In the genomic region with DNA sequence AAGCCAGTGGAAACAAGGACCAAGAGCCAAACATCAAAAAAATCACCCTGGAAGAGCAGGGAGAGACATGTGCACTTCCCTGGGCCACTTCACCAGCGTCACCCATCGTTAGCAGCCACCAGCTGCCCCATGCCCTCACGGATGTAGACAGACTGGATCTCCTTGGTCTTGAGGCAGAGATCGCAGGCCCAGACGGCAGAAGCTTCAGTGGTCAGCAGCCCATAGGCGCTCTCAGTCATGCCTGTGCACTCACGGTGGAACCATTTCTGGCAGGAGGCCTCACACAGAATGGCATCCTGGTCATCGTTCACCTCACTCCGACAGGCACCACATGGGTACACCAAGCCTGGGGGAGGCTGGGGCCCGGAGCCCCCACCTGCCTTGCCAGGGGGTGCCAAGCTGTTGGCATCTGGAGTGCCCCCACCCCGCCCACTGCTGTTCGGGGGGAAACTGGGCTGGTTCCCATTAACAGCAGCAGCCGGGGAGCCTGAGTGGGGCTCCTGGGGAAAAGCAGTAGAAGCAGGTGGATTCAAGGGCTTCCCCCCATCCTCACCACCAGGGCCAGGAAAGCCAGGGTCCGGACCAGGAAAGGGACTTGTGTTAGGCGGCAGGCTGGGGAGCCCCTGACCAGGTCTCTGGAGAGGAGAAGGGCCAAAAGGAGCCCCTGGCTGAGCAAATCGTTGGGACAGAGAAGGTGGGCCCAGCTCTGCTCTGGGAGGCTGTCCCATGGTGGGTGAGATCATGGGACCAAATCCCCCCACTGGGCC, we compare ENCODE assay signal across 13 cellular contexts. TPM values are rescaled to one million over a fixed set of nuclear protein-coding genes. Genes with fewer than 3 reads are reported as not detected.
DNase-seq lines count a peak whose midpoint lies in the region; ATAC-seq, FAIRE-seq and TF ChIP-seq lines count a peak whose summit lies in the region.
"Had no signal": no experiment of that assay in that cellular context is flagged by ENCODE, and none has a peak within 500 bp of the region (broad histone marks: within the 10 kb centered on the region; RNA-seq: fewer than 3 reads in every experiment).

No MANE protein-coding gene starts in this region.

- H3K27me3 Mint-ChIP-seq in CD4-positive, CD25-positive, alpha-beta regulatory T cell, result peaks cover 6% of the 10 kb centered on the region
- peaks cover 33% of the 10 kb centered on the region for H3K27me3 Mint-ChIP-seq in GM23338 (ENCODE audit: insufficient read depth, low read depth, poor library complexity)
- no peaks in the 10 kb centered on the region for H3K27me3 Mint-ChIP-seq in nephron (ENCODE audit: low read depth)

- no peak overlapping the region for H3K4me2 ChIP-seq in GM23338
- H3K4me2 ChIP-seq in K562 (ENCODE audit: insufficient read depth, low read length), result no peak overlapping the region

- intact Hi-C loops in K562 (cut with micrococcal nuclease), result no loop called here

- TF ChIP-seq CTCF in GM23338 (conservative IDR thresholded peaks at IDR 0.05; ENCODE audit: low read depth in 2 of 2), result no peak
- no peak for TF ChIP-seq CTCF in K562 (IDR thresholded peaks at IDR 0.05 in 2 of 3, conservative IDR thresholded peaks at IDR 0.05 in 1 of 3; ENCODE audit: insufficient read depth in 2 of 3, low read depth in 1 of 3, low read length in 3 of 3)
- no peak for TF ChIP-seq CTCF in nephron (IDR thresholded peaks at IDR 0.05; ENCODE audit: unreplicated experiment in 3 of 3)

- H2AFZ ChIP-seq in GM23338 (no peak overlapping the region), K562 (ENCODE audit: low read depth, low read length) (no peak overlapping the region)

- no peaks in the 10 kb centered on the region for H3K9me1 ChIP-seq in K562 (ENCODE audit: control insufficient read depth, insufficient read depth, low read length)

- WGBS in K562 (ENCODE audit: insufficient coverage, low coverage, missing lambda C conversion rate), result 94% methylated on average over 15 of the region's 16 CpGs

- no peak for TF ChIP-seq RAD21 in K562 (CRISPR knock-in tag; conservative IDR thresholded peaks at IDR 0.05 in 1 of 2, IDR thresholded peaks at IDR 0.05 in 1 of 2)

- peaks cover 0 to 4% (median 0%) of the 10 kb centered on the region in 7 donors for H3K9me3 Mint-ChIP-seq in CD4-positive, CD25-positive, alpha-beta regulatory T cell
- H3K9me3 Mint-ChIP-seq in GM23338 (no peaks in the 10 kb centered on the region), nephron (no peaks in the 10 kb centered on the region)

- DNase-seq in CD4-positive, CD25-positive, alpha-beta regulatory T cell, result no peak
- DNase-seq in GM23338 (ENCODE audit: low spot score) (no peak), K562 (ENCODE audit: extremely low read depth in 1 of 4, low spot score in 3 of 4) (no peak), HuH-7 (ENCODE audit: low spot score) (no peak)
- DNase-seq: NCI-H1694 had no signal

- H3K4me3 ChIP-seq in CD4-positive, CD25-positive, alpha-beta regulatory T cell (ENCODE audit: low read depth, low read length), result no peak overlapping the region
- no peak overlapping the region for H3K4me3 ChIP-seq in GM23338
- H3K4me3 ChIP-seq in K562, result no peak overlapping the region

- CTCF ChIA-PET in K562 (lab: Yijun Ruan, JAX; ENCODE audit: low intra/inter-chr PET ratio), result interaction anchor here (0.7 kb wide), 1 partner anchor 195 kb away, joined by 3 read pairs; no protein-coding TSS in a partner anchor

- peaks cover 6 to 76% (median 40%) of the 10 kb centered on the region in 4 donors for H3K4me1 Mint-ChIP-seq in CD4-positive, CD25-positive, alpha-beta regulatory T cell
- H3K4me1 Mint-ChIP-seq in GM23338 (peaks cover 68% of the 10 kb centered on the region), nephron (peaks cover 75% of the 10 kb centered on the region)

- in situ Hi-C loops in K562 (cut with MboI), result loop anchor here (5.0 kb wide), 1 partner anchor 103 kb away; the partner anchor contains the start of gene EFNA4

- peak overlapping the region; percentile 15 to 56 (median 46) for H3K27ac Mint-ChIP-seq in CD4-positive, CD25-positive, alpha-beta regulatory T cell
- H3K27ac Mint-ChIP-seq in GM23338 (no peak overlapping the region), nephron (peak overlapping the region; percentile 32 to 95 (median 72))

- H3K79me2 ChIP-seq in GM23338 (replicated peaks; ENCODE audit: insufficient read depth) (peaks cover 13% of the 10 kb centered on the region), K562 (ENCODE audit: control insufficient read depth, insufficient read depth, low read length) (peaks cover 36% of the 10 kb centered on the region)

- H3K9me2 ChIP-seq in GM23338 (ENCODE audit: insufficient read depth), result no peaks in the 10 kb centered on the region

- no peaks in the 10 kb centered on the region for H3K27me3 ChIP-seq in CD4-positive, CD25-positive, alpha-beta regulatory T cell (ENCODE audit: control insufficient read depth, insufficient read depth, low read length)
- H3K27me3 ChIP-seq in GM23338 (ENCODE audit: insufficient read depth), result no peaks in the 10 kb centered on the region
- no peaks in the 10 kb centered on the region for H3K27me3 ChIP-seq in K562 (ENCODE audit: control insufficient read depth in 2 of 2, insufficient read depth in 2 of 2, low read length in 2 of 2)

- H3K4me3 Mint-ChIP-seq in CD4-positive, CD25-positive, alpha-beta regulatory T cell, result peak overlapping the region; percentile 33 to 79 (median 56)
- H3K4me3 Mint-ChIP-seq in GM23338, result 0 out of 3 replicates have a peak overlapping the region, but pooled peaks have one; percentile 9
- H3K4me3 Mint-ChIP-seq in nephron, result peak overlapping the region; percentile 55 to 91 (median 90)

- no peaks in the 10 kb centered on the region for H3K9me3 ChIP-seq in CD4-positive, CD25-positive, alpha-beta regulatory T cell (ENCODE audit: control insufficient read depth in 2 of 2, low read length in 2 of 2)
- no peaks in the 10 kb centered on the region for H3K9me3 ChIP-seq in K562 (replicated peaks; ENCODE audit: control insufficient read depth, insufficient read depth, low read depth, low read length)

- no peak for FAIRE-seq in K562 (lab: Jason Lieb, UNC)
- FAIRE-seq: colon, GM18507, H54 had no signal

- H3F3A ChIP-seq in GM23338 (replicated peaks; ENCODE audit: low read depth), result peaks cover 43% of the 10 kb centered on the region

- TF ChIP-seq POLR2A in K562 (conservative IDR thresholded peaks at IDR 0.05), result no peak

- no peak for TF ChIP-seq EP300 in K562 (IDR thresholded peaks at IDR 0.05; ENCODE audit: low read length)

- BruUV-seq in K562 (replicated peaks; lab: Mats Ljungman, UMichigan), result no TSS peak

- ATAC-seq in CD4-positive, CD25-positive, alpha-beta regulatory T cell (ENCODE audit: low read depth in 2 of 2), result no peak
- ATAC-seq in GM23338 (no peak), K562 (no peak), GM19452 (IDR thresholded peaks at IDR 0.05; ENCODE audit: unreplicated experiment) (no peak), GM19035 (IDR thresholded peaks at IDR 0.05; ENCODE audit: unreplicated experiment) (no peak), GM19397 (IDR thresholded peaks at IDR 0.05; ENCODE audit: unreplicated experiment) (no peak)
- ATAC-seq: esophagus mucosa had no signal

- H3K36me3 ChIP-seq in CD4-positive, CD25-positive, alpha-beta regulatory T cell (ENCODE audit: control insufficient read depth, insufficient read depth, low read length), result peaks cover 28% of the 10 kb centered on the region
- peaks cover 10% of the 10 kb centered on the region; the same call in 1 of the 2 replicates for H3K36me3 ChIP-seq in GM23338 (ENCODE audit: insufficient read depth)
- peaks cover 35% of the 10 kb centered on the region; the same call in 2 of the 3 replicates for H3K36me3 ChIP-seq in K562 (ENCODE audit: control insufficient read depth, insufficient read depth, low read length)

- peak overlapping the region in 1 of 2 experiments; percentile 80; a peak in 2 of 4 replicates for H3K9ac ChIP-seq in K562 (ENCODE audit: insufficient read depth in 1 of 2, low read depth in 2 of 2, low read length in 2 of 2)

- H4K20me1 ChIP-seq in GM23338 (replicated peaks; ENCODE audit: insufficient read depth) (peaks cover 22% of the 10 kb centered on the region), K562 (replicated peaks; ENCODE audit: control insufficient read depth, insufficient read depth, low read length) (no peaks in the 10 kb centered on the region)

- peaks cover 68% of the 10 kb centered on the region for H3K4me1 ChIP-seq in CD4-positive, CD25-positive, alpha-beta regulatory T cell (ENCODE audit: control insufficient read depth, insufficient read depth, low read length, poor library complexity, severe bottlenecking)
- H3K4me1 ChIP-seq in GM23338 (ENCODE audit: insufficient read depth), result peaks cover 50% of the 10 kb centered on the region
- peaks cover 34 to 53% of the 10 kb centered on the region in 2 experiments for H3K4me1 ChIP-seq in K562 (replicated peaks in 1 of 2; ENCODE audit: control insufficient read depth in 2 of 2, insufficient read depth in 2 of 2, low read length in 2 of 2)

- H3K36me3 Mint-ChIP-seq in CD4-positive, CD25-positive, alpha-beta regulatory T cell, result peaks cover 10% of the 10 kb centered on the region
- H3K36me3 Mint-ChIP-seq in GM23338 (ENCODE audit: low read depth) (peaks cover 41% of the 10 kb centered on the region), nephron (ENCODE audit: low read depth) (peaks cover 21% of the 10 kb centered on the region)

- POLR2A ChIA-PET in K562 (lab: Yijun Ruan, JAX), result interaction anchor here (0.6 to 7.0 kb wide), 4 partner anchors 8 to 344 kb away, joined by 3 to 80 read pairs (median 12); partner anchors contain the start of genes CKS1B and SHC1

- H3K27ac ChIP-seq in CD4-positive, CD25-positive, alpha-beta regulatory T cell (ENCODE audit: insufficient read depth, low read length, poor library complexity, severe bottlenecking), result no peak overlapping the region
- H3K27ac ChIP-seq in GM23338 (ENCODE audit: low read depth) (no peak overlapping the region), K562 (ENCODE audit: extremely low read depth, low read depth, low read length) (no peak overlapping the region)

RNA-seq across cellular contexts. Expression of gene PYGO2, which starts 2.7 kb away (rescaled TPM):
- 41.9 TPM for total RNA-seq in CD4-positive, CD25-positive, alpha-beta regulatory T cell
- polyA plus RNA-seq in CD4-positive, CD25-positive, alpha-beta regulatory T cell, result 10 to 100 TPM; 30.2 to 47.3 (median 46.9) TPM
- 28.7 and 29.0 TPM in 2 replicates for total RNA-seq in GM23338 (2014; rRNA removed; shearing (Covaris generic))
- polyA plus RNA-seq in GM23338 (2016; fragmentation: Nextera tagmentation; extraction: Ambion mirVana) (11.0 and 13.2 TPM in 2 replicates), K562 (2011; rRNA removed) (23.5 and 28.3 TPM in 2 replicates), K562 (2014; fragmentation: Illumina TruSeq; extraction: Trizol) (32.5 and 34.3 TPM in 2 replicates), K562 (2014; fragmentation: Nextera tagmentation; extraction: Ambion mirVana) (1 to 10 TPM; 8.3 to 8.6 TPM), K562 (2014; rRNA removed) (24.6 and 28.1 TPM in 2 replicates)
- total RNA-seq in K562 (2011; cell fraction: chromatin; rRNA removed; ENCODE audit: low replicate concordance), result 24.1 and 50.9 TPM in 2 replicates
- total RNA-seq in K562 (2011; cell fraction: nucleolus; rRNA removed), result 40.4 and 41.1 TPM in 2 replicates
- 36.8 and 44.0 TPM in 2 replicates for total RNA-seq in K562 (2011; cell fraction: nucleoplasm; rRNA removed)
- total RNA-seq in K562 (2014; rRNA removed) (18.2 and 28.9 TPM in 2 replicates), K562 (2014; rRNA removed; fragmentation: Illumina TruSeq; extraction: Trizol) (15.2 and 15.8 TPM in 2 replicates), K562 (2015; rRNA removed; fragmentation: Illumina TruSeq; extraction: Trizol) (17.7 and 18.1 TPM in 2 replicates), K562 (2021) (36.2 and 36.7 TPM in 2 replicates)
- polyA plus RNA-seq in K562 (2011; cell fraction: cytosol; rRNA removed), result 26.2 and 37.5 TPM in 2 replicates
- 43.0 and 57.2 TPM in 2 replicates for polyA plus RNA-seq in K562 (2011; cell fraction: nucleus; rRNA removed)
- polyA plus RNA-seq in K562 (2012), result 25.4 and 27.4 TPM in 2 replicates
- 14.7 and 16.1 TPM in 2 replicates for polyA minus RNA-seq in K562 (2011; rRNA and poly(A)+ RNA removed)
- 13.7 and 16.1 TPM in 2 replicates for polyA minus RNA-seq in K562 (2011; cell fraction: cytosol; rRNA and poly(A)+ RNA removed)
- polyA minus RNA-seq in K562 (2011; cell fraction: nucleus; rRNA and poly(A)+ RNA removed), result 13.5 and 15.3 TPM in 2 replicates

RNA-seq across cellular contexts. Expression of gene PBXIP1, which starts 3.0 kb away (rescaled TPM):
- 774 TPM for total RNA-seq in CD4-positive, CD25-positive, alpha-beta regulatory T cell
- 100 to 1,000 TPM; 349 to 464 (median 399) TPM for polyA plus RNA-seq in CD4-positive, CD25-positive, alpha-beta regulatory T cell
- total RNA-seq in GM23338 (2014; rRNA removed; shearing (Covaris generic)), result 29.6 and 31.8 TPM in 2 replicates
- 6.5 and 7.0 TPM in 2 replicates for polyA plus RNA-seq in GM23338 (2016; fragmentation: Nextera tagmentation; extraction: Ambion mirVana)
- 10.0 and 21.8 TPM in 2 replicates for total RNA-seq in K562 (2011; cell fraction: chromatin; rRNA removed; ENCODE audit: low replicate concordance)
- 12.2 and 13.8 TPM in 2 replicates for total RNA-seq in K562 (2011; cell fraction: nucleolus; rRNA removed)
- total RNA-seq in K562 (2011; cell fraction: nucleoplasm; rRNA removed), result 14.2 and 19.3 TPM in 2 replicates
- total RNA-seq in K562 (2014; rRNA removed), result 8.2 and 10.2 TPM in 2 replicates
- 2.7 and 3.0 TPM in 2 replicates for total RNA-seq in K562 (2014; rRNA removed; fragmentation: Illumina TruSeq; extraction: Trizol)
- 4.9 and 5.1 TPM in 2 replicates for total RNA-seq in K562 (2015; rRNA removed; fragmentation: Illumina TruSeq; extraction: Trizol)
- 6.3 and 8.3 TPM in 2 replicates for total RNA-seq in K562 (2021)
- polyA plus RNA-seq in K562 (2011; rRNA removed), result 6.9 and 7.9 TPM in 2 replicates
- 7.4 and 8.1 TPM in 2 replicates for polyA plus RNA-seq in K562 (2011; cell fraction: cytosol; rRNA removed)
- 14.0 and 19.5 TPM in 2 replicates for polyA plus RNA-seq in K562 (2011; cell fraction: nucleus; rRNA removed)
- polyA plus RNA-seq in K562 (2012), result 8.3 and 23.2 TPM in 2 replicates
- polyA plus RNA-seq in K562 (2014; fragmentation: Illumina TruSeq; extraction: Trizol), result 5.8 and 6.8 TPM in 2 replicates
- polyA plus RNA-seq in K562 (2014; fragmentation: Nextera tagmentation; extraction: Ambion mirVana), result under 1 TPM; 0.13 to 0.22 TPM
- 8.0 TPM in 2 replicates for polyA plus RNA-seq in K562 (2014; rRNA removed)
- 3.3 and 4.3 TPM in 2 replicates for polyA minus RNA-seq in K562 (2011; rRNA and poly(A)+ RNA removed)
- polyA minus RNA-seq in K562 (2011; cell fraction: cytosol; rRNA and poly(A)+ RNA removed), result 4.0 and 9.3 TPM in 2 replicates
- polyA minus RNA-seq in K562 (2011; cell fraction: nucleus; rRNA and poly(A)+ RNA removed), result 2.8 and 3.6 TPM in 2 replicates

RNA-seq across cellular contexts. Expression of gene SHC1, which starts 11.7 kb away (rescaled TPM):
- 71.3 TPM for total RNA-seq in CD4-positive, CD25-positive, alpha-beta regulatory T cell
- polyA plus RNA-seq in CD4-positive, CD25-positive, alpha-beta regulatory T cell, result 10 to 100 TPM; 27.0 to 40.3 (median 30.3) TPM
- total RNA-seq in GM23338 (2014; rRNA removed; shearing (Covaris generic)), result 196 and 211 TPM in 2 replicates
- polyA plus RNA-seq in GM23338 (2016; fragmentation: Nextera tagmentation; extraction: Ambion mirVana), result 108 and 117 TPM in 2 replicates
- total RNA-seq in K562 (2011; cell fraction: chromatin; rRNA removed; ENCODE audit: low replicate concordance), result 85.7 and 174 TPM in 2 replicates
- total RNA-seq in K562 (2011; cell fraction: nucleolus; rRNA removed), result 69.6 and 76.4 TPM in 2 replicates
- 94.4 and 106 TPM in 2 replicates for total RNA-seq in K562 (2011; cell fraction: nucleoplasm; rRNA removed)
- 51.9 and 57.2 TPM in 2 replicates for total RNA-seq in K562 (2014; rRNA removed)
- 34.1 and 35.4 TPM in 2 replicates for total RNA-seq in K562 (2014; rRNA removed; fragmentation: Illumina TruSeq; extraction: Trizol)
- total RNA-seq in K562 (2015; rRNA removed; fragmentation: Illumina TruSeq; extraction: Trizol), result 34.4 and 35.9 TPM in 2 replicates
- total RNA-seq in K562 (2021), result 66.4 and 68.4 TPM in 2 replicates
- polyA plus RNA-seq in K562 (2011; rRNA removed), result 64.8 and 81.2 TPM in 2 replicates
- polyA plus RNA-seq in K562 (2011; cell fraction: cytosol; rRNA removed), result 63.5 and 90.8 TPM in 2 replicates
- 143 and 200 TPM in 2 replicates for polyA plus RNA-seq in K562 (2011; cell fraction: nucleus; rRNA removed)
- 57.8 and 71.5 TPM in 2 replicates for polyA plus RNA-seq in K562 (2012)
- 93.7 and 113 TPM in 2 replicates for polyA plus RNA-seq in K562 (2014; fragmentation: Illumina TruSeq; extraction: Trizol)
- polyA plus RNA-seq in K562 (2014; fragmentation: Nextera tagmentation; extraction: Ambion mirVana), result 1 to 10 TPM; 4.1 to 5.4 TPM
- 57.7 and 58.0 TPM in 2 replicates for polyA plus RNA-seq in K562 (2014; rRNA removed)
- 45.0 and 49.1 TPM in 2 replicates for polyA minus RNA-seq in K562 (2011; rRNA and poly(A)+ RNA removed)
- 30.6 and 37.4 TPM in 2 replicates for polyA minus RNA-seq in K562 (2011; cell fraction: cytosol; rRNA and poly(A)+ RNA removed)
- 22.3 and 27.7 TPM in 2 replicates for polyA minus RNA-seq in K562 (2011; cell fraction: nucleus; rRNA and poly(A)+ RNA removed)

RNA-seq across cellular contexts. Expression of gene CKS1B, which starts 15.6 kb away (rescaled TPM):
- 8.5 TPM for total RNA-seq in CD4-positive, CD25-positive, alpha-beta regulatory T cell
- polyA plus RNA-seq in CD4-positive, CD25-positive, alpha-beta regulatory T cell, result 10 to 100 TPM; 51.3 to 60.0 (median 56.4) TPM
- total RNA-seq in GM23338 (2014; rRNA removed; shearing (Covaris generic)), result 296 and 392 TPM in 2 replicates
- 562 and 617 TPM in 2 replicates for polyA plus RNA-seq in GM23338 (2016; fragmentation: Nextera tagmentation; extraction: Ambion mirVana)
- total RNA-seq in K562 (2011; cell fraction: chromatin; rRNA removed; ENCODE audit: low replicate concordance), result 61.9 and 74.9 TPM in 2 replicates
- 70.0 and 71.3 TPM in 2 replicates for total RNA-seq in K562 (2011; cell fraction: nucleolus; rRNA removed)
- total RNA-seq in K562 (2011; cell fraction: nucleoplasm; rRNA removed), result 120 and 182 TPM in 2 replicates
- total RNA-seq in K562 (2014; rRNA removed), result 215 and 262 TPM in 2 replicates
- total RNA-seq in K562 (2014; rRNA removed; fragmentation: Illumina TruSeq; extraction: Trizol), result 364 and 410 TPM in 2 replicates
- 269 and 292 TPM in 2 replicates for total RNA-seq in K562 (2015; rRNA removed; fragmentation: Illumina TruSeq; extraction: Trizol)
- 256 and 270 TPM in 2 replicates for total RNA-seq in K562 (2021)
- polyA plus RNA-seq in K562 (2011; rRNA removed), result 754 and 835 TPM in 2 replicates
- polyA plus RNA-seq in K562 (2011; cell fraction: cytosol; rRNA removed), result 831 and 1,136 TPM in 2 replicates
- 223 and 387 TPM in 2 replicates for polyA plus RNA-seq in K562 (2011; cell fraction: nucleus; rRNA removed)
- polyA plus RNA-seq in K562 (2012), result 544 and 581 TPM in 2 replicates
- 611 and 624 TPM in 2 replicates for polyA plus RNA-seq in K562 (2014; fragmentation: Illumina TruSeq; extraction: Trizol)
- polyA plus RNA-seq in K562 (2014; fragmentation: Nextera tagmentation; extraction: Ambion mirVana), result 1,000 to 10,000 TPM; 1,039 to 1,103 TPM
- polyA plus RNA-seq in K562 (2014; rRNA removed), result 460 and 477 TPM in 2 replicates
- polyA minus RNA-seq in K562 (2011; rRNA and poly(A)+ RNA removed), result 383 and 393 TPM in 2 replicates
- polyA minus RNA-seq in K562 (2011; cell fraction: cytosol; rRNA and poly(A)+ RNA removed), result 80.9 and 85.6 TPM in 2 replicates
- 24.2 and 63.2 TPM in 2 replicates for polyA minus RNA-seq in K562 (2011; cell fraction: nucleus; rRNA and poly(A)+ RNA removed)

RNA-seq across cellular contexts. Expression of gene PMVK, which starts 22.3 kb away (rescaled TPM):
- 19.1 TPM for total RNA-seq in CD4-positive, CD25-positive, alpha-beta regulatory T cell
- polyA plus RNA-seq in CD4-positive, CD25-positive, alpha-beta regulatory T cell, result 10 to 100 TPM; 49.3 to 76.9 (median 65.5) TPM
- 8.1 and 11.2 TPM in 2 replicates for total RNA-seq in GM23338 (2014; rRNA removed; shearing (Covaris generic))
- polyA plus RNA-seq in GM23338 (2016; fragmentation: Nextera tagmentation; extraction: Ambion mirVana) (22.2 and 25.0 TPM in 2 replicates), K562 (2011; rRNA removed) (9.5 and 11.4 TPM in 2 replicates), K562 (2014; fragmentation: Illumina TruSeq; extraction: Trizol) (6.3 and 9.6 TPM in 2 replicates), K562 (2014; fragmentation: Nextera tagmentation; extraction: Ambion mirVana) (1 to 10 TPM; 1.1 to 3.8 TPM), K562 (2014; rRNA removed) (15.3 and 16.4 TPM in 2 replicates)
- total RNA-seq in K562 (2011; cell fraction: chromatin; rRNA removed; ENCODE audit: low replicate concordance), result 0.67 and 3.0 TPM in 2 replicates
- 3.2 and 5.5 TPM in 2 replicates for total RNA-seq in K562 (2011; cell fraction: nucleolus; rRNA removed)
- 2.6 and 3.1 TPM in 2 replicates for total RNA-seq in K562 (2011; cell fraction: nucleoplasm; rRNA removed)
- total RNA-seq in K562 (2014; rRNA removed) (6.3 and 6.5 TPM in 2 replicates), K562 (2014; rRNA removed; fragmentation: Illumina TruSeq; extraction: Trizol) (4.7 and 6.0 TPM in 2 replicates), K562 (2015; rRNA removed; fragmentation: Illumina TruSeq; extraction: Trizol) (9.4 and 9.9 TPM in 2 replicates), K562 (2021) (11.8 and 14.1 TPM in 2 replicates)
- 10.1 and 13.2 TPM in 2 replicates for polyA plus RNA-seq in K562 (2011; cell fraction: cytosol; rRNA removed)
- 3.5 and 5.5 TPM in 2 replicates for polyA plus RNA-seq in K562 (2011; cell fraction: nucleus; rRNA removed)
- 23.3 and 24.8 TPM in 2 replicates for polyA plus RNA-seq in K562 (2012)
- polyA minus RNA-seq in K562 (2011; rRNA and poly(A)+ RNA removed), result 3.7 and 5.3 TPM in 2 replicates
- 5.9 and 6.6 TPM in 2 replicates for polyA minus RNA-seq in K562 (2011; cell fraction: cytosol; rRNA and poly(A)+ RNA removed)
- polyA minus RNA-seq in K562 (2011; cell fraction: nucleus; rRNA and poly(A)+ RNA removed), result 1.5 and 1.7 TPM in 2 replicates

Comparison
In these comparisons a context has a peak if more than half of its experiments do, and no peak if none do; other contexts are left out.
1. H3K4me3 Mint-ChIP-seq: peak in every context shown above with its lines; median percentile 90 in nephron; 56 in CD4-positive, CD25-positive, alpha-beta regulatory T cell; 9 in GM23338.
2. RNA of gene PBXIP1, which starts 3.0 kb away (total RNA-seq): 774 TPM in CD4-positive, CD25-positive, alpha-beta regulatory T cell (single experiment); 29.6 to 31.8 TPM in GM23338 and 2.7 to 21.8 TPM in K562; every median in the first group is over 10 times any median in the second.